In the genomic region with DNA sequence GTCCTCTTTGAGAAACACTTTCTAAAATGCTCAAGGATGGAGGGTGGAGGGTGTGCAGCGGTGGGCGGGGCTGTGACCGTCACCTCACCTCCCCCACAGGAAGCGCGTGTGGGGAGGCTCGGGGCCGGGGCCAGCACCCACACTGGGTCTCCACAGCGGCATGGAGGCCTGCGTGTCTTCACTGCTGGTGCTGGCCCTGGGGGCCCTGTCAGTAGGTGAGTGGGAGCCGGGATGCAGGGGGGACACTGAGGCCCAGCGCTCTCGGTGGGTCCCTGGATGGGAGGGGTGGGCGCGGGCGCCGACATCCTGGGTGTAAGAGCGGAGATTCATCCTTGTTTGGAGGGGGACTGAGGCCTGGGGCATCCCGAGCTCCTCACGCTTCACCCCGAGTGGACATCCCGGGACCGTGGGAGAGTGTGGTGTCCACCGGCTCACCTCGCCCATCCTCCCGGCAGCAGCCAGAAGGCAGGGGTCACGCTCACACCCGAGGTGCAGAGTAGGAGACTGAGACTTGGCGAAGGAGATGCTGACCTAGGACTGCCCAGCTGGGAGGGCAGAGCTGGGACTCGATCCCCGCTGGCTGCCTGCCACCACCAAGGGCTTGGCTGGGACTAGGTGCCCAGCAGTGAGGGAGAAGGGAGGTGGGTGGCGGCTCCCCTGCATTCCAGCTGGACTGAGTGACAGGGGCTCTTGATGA, we compare ENCODE assay signal across 8 cellular contexts. TPM values are rescaled to one million over a fixed set of nuclear protein-coding genes. Genes with fewer than 3 reads are reported as not detected.
DNase-seq lines count a peak whose midpoint lies in the region; ATAC-seq, FAIRE-seq and TF ChIP-seq lines count a peak whose summit lies in the region.

A gene (plus strand): TSS at position 142 of the 697 bp plus-strand sequence. CDS start 19 bp downstream, at position 161.

- H3K27me3 ChIP-seq in PC-3 (ENCODE audit: low read length) (no peaks in the 10 kb centered on the region), HepG2 (ENCODE audit: control insufficient read depth in 1 of 2, insufficient read depth in 2 of 2, low read length in 2 of 2) (peaks cover 0 to 8% of the 10 kb centered on the region in 2 experiments; a peak in 2 of 5 replicates), GM23248 (replicated peaks; ENCODE audit: insufficient read depth) (no peaks in the 10 kb centered on the region), prostate gland (replicated peaks; ENCODE audit: insufficient read depth) (no peaks in the 10 kb centered on the region)

- H3K4me2 ChIP-seq in PC-3 (ENCODE audit: low read length) (no peak within 1 kb of the TSS), HepG2 (ENCODE audit: low read depth, low read length) (no peak within 1 kb of the TSS), GM23248 (ENCODE audit: unreplicated experiment) (no peak within 1 kb of the TSS)

- no peak within 1 kb of the TSS for H3K4me3 ChIP-seq in PC-3 (ENCODE audit: low read length)
- H3K4me3 ChIP-seq in HepG2 (replicated peaks in 1 of 3; ENCODE audit: insufficient read depth in 1 of 3, low read depth in 2 of 3, low read length in 3 of 3): no peak within 1 kb of the TSS
- H3K4me3 ChIP-seq in GM23248: no peak within 1 kb of the TSS
- H3K4me3 ChIP-seq in prostate gland: no peak within 1 kb of the TSS

- TF ChIP-seq POLR2A in HepG2 (IDR thresholded peaks at IDR 0.05; ENCODE audit: insufficient read depth in 1 of 2, low read depth in 2 of 2, low read length in 2 of 2): peak in 1 of 2 experiments; percentile 46; a peak in 2 of 4 replicates
- no peak for TF ChIP-seq POLR2A in prostate gland (IDR thresholded peaks at IDR 0.05)

- TSS peak; percentile 15 for BruUV-seq in PC-3 (replicated peaks; lab: Mats Ljungman, UMichigan)
- no TSS peak for BruUV-seq in HepG2 (replicated peaks; lab: Mats Ljungman, UMichigan)

- H4K20me1 ChIP-seq in PC-3 (ENCODE audit: low read length) (no peaks in the 10 kb centered on the region), HepG2 (ENCODE audit: insufficient read depth, low read length) (peaks cover 2% of the 10 kb centered on the region; the same call in 1 of the 2 replicates), GM23248 (ENCODE audit: insufficient read depth) (no peaks in the 10 kb centered on the region)

- no peak within 1 kb of the TSS for H3K27ac ChIP-seq in PC-3 (ENCODE audit: low read length)
- H3K27ac ChIP-seq in HepG2 (ENCODE audit: extremely low read length, insufficient read depth, low read length): no peak within 1 kb of the TSS
- H3K27ac ChIP-seq in GM23248: no peak within 1 kb of the TSS
- no peak within 1 kb of the TSS for H3K27ac ChIP-seq in prostate gland

- H3K36me3 ChIP-seq in PC-3 (ENCODE audit: low read depth, low read length) (no peaks in the 10 kb centered on the region), HepG2 (replicated peaks in 1 of 2; ENCODE audit: control insufficient read depth in 1 of 2, insufficient read depth in 2 of 2, low read length in 2 of 2) (peaks cover 4 to 19% of the 10 kb centered on the region in 2 experiments; a peak in 2 of 5 replicates), GM23248 (ENCODE audit: low read depth) (no peaks in the 10 kb centered on the region), prostate gland (peaks cover 0 to 12% of the 10 kb centered on the region in 2 donors)

- FAIRE-seq in HepG2 (lab: Jason Lieb, UNC): no peak

- intact Hi-C loops in PC-3 (cut with micrococcal nuclease): no loop called here
- intact Hi-C loops in HepG2 (cut with micrococcal nuclease; ENCODE audit: unreplicated experiment): no loop called here
- intact Hi-C loops in prostate gland (cut with DNase I): no loop called here

- H3F3A ChIP-seq in PC-3 (ENCODE audit: low read length, unreplicated experiment): no peaks in the 10 kb centered on the region
- no peaks in the 10 kb centered on the region for H3F3A ChIP-seq in GM23248 (ENCODE audit: insufficient read depth)

- CTCF ChIA-PET in PC-3 (lab: Charles Lee) (no interaction called here), HepG2 (lab: Yijun Ruan, JAX; ENCODE audit: low intra/inter-chr PET ratio, low total read pairs) (no interaction called here)

- H3K79me2 ChIP-seq in PC-3 (ENCODE audit: low read length): no peaks in the 10 kb centered on the region
- no peaks in the 10 kb centered on the region for H3K79me2 ChIP-seq in HepG2 (ENCODE audit: insufficient read depth, low read length)
- no peaks in the 10 kb centered on the region for H3K79me2 ChIP-seq in GM23248 (ENCODE audit: insufficient read depth)

- H3K9me3 ChIP-seq in PC-3 (ENCODE audit: low read length) (no peaks in the 10 kb centered on the region), HepG2 (ENCODE audit: low read length) (no peaks in the 10 kb centered on the region), GM23248 (ENCODE audit: low read depth) (no peaks in the 10 kb centered on the region), prostate gland (no peaks in the 10 kb centered on the region)

- POLR2A ChIA-PET in PC-3 (lab: Charles Lee; ENCODE audit: unreplicated experiment): no interaction called here
- POLR2A ChIA-PET in HepG2 (lab: Yijun Ruan, JAX): no interaction called here

- TF ChIP-seq EP300 in HepG2 (IDR thresholded peaks at IDR 0.05; ENCODE audit: low read depth in 2 of 2, low read length in 2 of 2): no peak
- TF ChIP-seq EP300 in HepG2 (CRISPR knock-in tag; IDR thresholded peaks at IDR 0.05; ENCODE audit: borderline replicate concordance): no peak

- in situ Hi-C loops in HepG2 (cut with HindIII; ENCODE audit: extremely low pct_ligation_motif_present, low pct_unique_long_range_greater_than_20kb): no loop called here
- in situ Hi-C loops in GM23248 (cut with MboI): no loop called here
- in situ Hi-C loops in KBM-7 (cut with MboI; ENCODE audit: low pct_unique_long_range_greater_than_20kb, low sequenced_read_pairs): no loop called here

- WGBS in HepG2 (ENCODE audit: low lambda C conversion rate): 92% methylated on average over 13 of the region's 31 CpGs
- 69 to 73% methylated on average over 29 to 30 of the region's 31 CpGs for WGBS in GM23248 (ENCODE audit: low coverage in 1 of 2, low lambda C conversion rate in 2 of 2, missing lambda C conversion rate in 2 of 2), 2 experiments
- 61% methylated on average over 31 of the region's 31 CpGs for WGBS in prostate gland

- DNase-seq in PC-3 (no peak), activated T-cell treated with anti-CD3 and anti-CD28 coated beads for 4 hours (peak; percentile 67), HepG2 (ENCODE audit: low spot score) (no peak), GM23248 (no peak), prostate gland (ENCODE audit: low spot score) (no peak), KBM-7 (no peak)
- peak; percentile 69 for DNase-seq in stimulated activated CD8-positive, alpha-beta memory T cell treated with anti-CD3 and anti-CD28 coated beads, Interleukin-4, amount 100 ng/mL, for 24 hours (ENCODE audit: low read depth)

- H3K9me2 ChIP-seq in PC-3 (replicated peaks; ENCODE audit: low read length): no peaks in the 10 kb centered on the region
- H3K9me2 ChIP-seq in GM23248 (ENCODE audit: insufficient read depth): no peaks in the 10 kb centered on the region

- H3K4me1 ChIP-seq in PC-3 (ENCODE audit: insufficient read depth, low read length): no peaks in the 10 kb centered on the region
- H3K4me1 ChIP-seq in HepG2 (ENCODE audit: insufficient read depth, low read length): no peaks in the 10 kb centered on the region
- H3K4me1 ChIP-seq in GM23248 (ENCODE audit: insufficient read depth): no peaks in the 10 kb centered on the region
- H3K4me1 ChIP-seq in prostate gland (replicated peaks): no peaks in the 10 kb centered on the region

- no peak for ATAC-seq in PC-3
- peak; percentile 13 for ATAC-seq in HepG2
- ATAC-seq in GM21723 (IDR thresholded peaks at IDR 0.05; ENCODE audit: unreplicated experiment): no peak

- TF ChIP-seq CTCF in PC-3 (conservative IDR thresholded peaks at IDR 0.05; ENCODE audit: low read depth, low read length) (no peak), HepG2 (CRISPR knock-in tag; IDR thresholded peaks at IDR 0.05) (no peak), prostate gland (IDR thresholded peaks at IDR 0.05) (no peak)

- TF ChIP-seq RAD21 in HepG2 (CRISPR knock-in tag; IDR thresholded peaks at IDR 0.05): no peak

- no peak within 1 kb of the TSS for H3K9ac ChIP-seq in PC-3 (ENCODE audit: low read length)
- H3K9ac ChIP-seq in HepG2 (ENCODE audit: insufficient read depth, low read depth, low read length): no peak within 1 kb of the TSS
- no peak within 1 kb of the TSS for H3K9ac ChIP-seq in GM23248

- H2AFZ ChIP-seq in PC-3 (ENCODE audit: low read length): no peak within 1 kb of the TSS
- no peak within 1 kb of the TSS for H2AFZ ChIP-seq in HepG2 (ENCODE audit: low read length)
- no peak within 1 kb of the TSS for H2AFZ ChIP-seq in GM23248

TF ChIP-seq in HepG2, 621 proteins besides CTCF, POLR2A, EP300 and RAD21 (continues in another document):
- TF ChIP-seq ZNF3 (CRISPR knock-in tag; IDR thresholded peaks at IDR 0.05): no peak
- no peak for TF ChIP-seq ARHGAP35 (CRISPR knock-in tag; IDR thresholded peaks at IDR 0.05; ENCODE audit: borderline replicate concordance)

RNA-seq across cellular contexts. Expression of the gene that starts here (rescaled TPM):
- total RNA-seq in PC-3 (2014; rRNA removed) (0.35 TPM in 1 of 2 replicates, not detected in the other), HepG2 (2016; rRNA removed; fragmentation: Illumina TruSeq; extraction: Trizol) (not detected in 2 replicates), prostate gland (under 1 TPM in 1 of 2 donors, not detected in 1; 0.68 TPM)
- total RNA-seq in HepG2 (2016; cell fraction: cytosol; rRNA removed; fragmentation: Illumina TruSeq; extraction: Trizol; ENCODE audit: low read depth): not detected in 2 replicates
- not detected in 2 replicates for total RNA-seq in HepG2 (2016; cell fraction: insoluble cytoplasmic fraction; rRNA removed; fragmentation: Illumina TruSeq; extraction: Trizol)
- not detected in 2 replicates for total RNA-seq in HepG2 (2016; cell fraction: membrane; rRNA removed; fragmentation: Illumina TruSeq; extraction: Trizol)
- total RNA-seq in HepG2 (2016; cell fraction: nucleus; rRNA removed; fragmentation: Illumina TruSeq; extraction: Trizol): not detected in 2 replicates
- polyA plus RNA-seq in HepG2 (2011; rRNA removed) (0.07 TPM in 1 of 2 replicates, not detected in the other), GM23248 (2016; fragmentation: Nextera tagmentation; extraction: Ambion mirVana) (not detected in 2 replicates)
- 0.13 TPM in 1 of 2 replicates, not detected in the other for polyA plus RNA-seq in HepG2 (2011; cell fraction: cytosol; rRNA removed)
- 0.50 and 0.71 TPM in 2 replicates for polyA plus RNA-seq in HepG2 (2011; cell fraction: nucleus; rRNA removed)
- polyA plus RNA-seq in HepG2 (2012): 0.16 TPM in 1 of 2 replicates, not detected in the other
- polyA plus RNA-seq in HepG2 (2016; cell fraction: cytosol; fragmentation: Illumina TruSeq; extraction: Trizol; ENCODE audit: low read depth): not detected in 2 replicates
- polyA plus RNA-seq in HepG2 (2016; cell fraction: insoluble cytoplasmic fraction; fragmentation: Illumina TruSeq; extraction: Trizol; ENCODE audit: low read depth): not detected in 2 replicates
- polyA plus RNA-seq in HepG2 (2016; cell fraction: membrane; fragmentation: Illumina TruSeq; extraction: Trizol; ENCODE audit: low read depth): not detected in 2 replicates
- not detected in 2 replicates for polyA plus RNA-seq in HepG2 (2016; cell fraction: nucleus; fragmentation: Illumina TruSeq; extraction: Trizol; ENCODE audit: insufficient read depth, low read depth)
- polyA minus RNA-seq in HepG2 (2011; rRNA and poly(A)+ RNA removed; ENCODE audit: low replicate concordance): not detected in 2 replicates
- polyA minus RNA-seq in HepG2 (2011; cell fraction: cytosol; rRNA and poly(A)+ RNA removed): not detected in 2 replicates
- polyA minus RNA-seq in HepG2 (2011; cell fraction: nucleus; rRNA and poly(A)+ RNA removed): not detected in 2 replicates
- total RNA-seq in GM23248 (2014; rRNA removed; shearing (Covaris generic)): not detected in 2 replicates

Comparison
In these comparisons a context has a peak if more than half of its experiments do, and no peak if none do; other contexts are left out.
1. Peak in ATAC-seq in HepG2; RNA of the gene not detected or under 1 TPM.
2. DNase-seq: peak in activated T-cell treated with anti-CD3 and anti-CD28 coated beads for 4 hours (single experiment) and stimulated activated CD8-positive, alpha-beta memory T cell treated with anti-CD3 and anti-CD28 coated beads, Interleukin-4, amount 100 ng/mL, for 24 hours (single experiment); none in PC-3 (single experiment), HepG2 (single experiment), GM23248 (single experiment), prostate gland (single experiment) and KBM-7 (single experiment).